25 cellular contexts compared by ENCODE assay signal in the genomic region with DNA sequence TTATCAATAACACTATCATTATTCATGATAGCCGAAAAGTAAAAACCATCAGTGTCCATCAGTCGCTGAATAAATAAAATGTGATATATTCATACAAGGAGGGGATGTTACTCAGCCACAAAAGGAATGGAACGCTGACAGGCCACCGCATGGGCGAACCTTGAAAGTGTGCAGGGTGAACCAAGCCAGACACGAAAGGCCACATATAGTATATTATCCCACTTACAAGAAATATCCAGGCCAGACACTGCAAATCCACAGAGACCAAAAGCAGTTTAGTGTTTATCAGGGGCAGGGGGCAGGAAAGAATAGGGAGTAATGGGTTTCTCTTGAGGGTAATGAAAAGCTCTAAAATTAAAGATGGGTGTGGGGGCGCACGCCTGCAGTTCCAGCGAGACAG. TPM values are rescaled to one million over a fixed set of nuclear protein-coding genes. Genes with fewer than 3 reads are reported as not detected.
DNase-seq lines count a peak whose midpoint lies in the region; ATAC-seq, FAIRE-seq and TF ChIP-seq lines count a peak whose summit lies in the region.
"Had no signal": no experiment of that assay in that cellular context is flagged by ENCODE, and none has a peak within 500 bp of the region (broad histone marks: within the 10 kb centered on the region; RNA-seq: fewer than 3 reads in every experiment).

No MANE protein-coding gene starts in this region.

- H3K79me2 ChIP-seq in neural progenitor cell (ENCODE audit: low read depth): no peaks in the 10 kb centered on the region

- TF ChIP-seq EP300 in Ishikawa (IDR thresholded peaks at IDR 0.05; ENCODE audit: borderline replicate concordance): no peak

- H3K36me3 Mint-ChIP-seq in activated naive CD4-positive, alpha-beta T cell treated with anti-CD3 and anti-CD28 coated beads, Interleukin-2, amount 50 U/mL, for 24 hours: no peaks in the 10 kb centered on the region
- no peaks in the 10 kb centered on the region for H3K36me3 Mint-ChIP-seq in activated naive CD4-positive, alpha-beta T cell treated with anti-CD3 and anti-CD28 coated beads, Interleukin-2, amount 50 U/mL, for 72 hours
- no peaks in the 10 kb centered on the region for H3K36me3 Mint-ChIP-seq in activated naive CD8-positive, alpha-beta T cell treated with anti-CD3 and anti-CD28 coated beads for 36 hours
- H3K36me3 Mint-ChIP-seq in neural progenitor cell: no peaks in the 10 kb centered on the region
- H3K36me3 Mint-ChIP-seq: stimulated activated memory B cell treated with anti-CD40 and anti-IgM and Interleukin-4, amounts not matched to agents 10 μg/mL and 1 μg/mL and 100 μg/mL, for 72 hours had no signal

- H3K27ac Mint-ChIP-seq in activated naive CD4-positive, alpha-beta T cell treated with anti-CD3 and anti-CD28 coated beads, Interleukin-2, amount 50 U/mL, for 24 hours: peak overlapping the region; percentile 84
- H3K27ac Mint-ChIP-seq in activated naive CD4-positive, alpha-beta T cell treated with anti-CD3 and anti-CD28 coated beads, Interleukin-2, amount 50 U/mL, for 72 hours: peak overlapping the region in 1 of 2 donors; percentile 48
- H3K27ac Mint-ChIP-seq in activated naive CD8-positive, alpha-beta T cell treated with anti-CD3 and anti-CD28 coated beads for 36 hours: no peak overlapping the region
- no peak overlapping the region for H3K27ac Mint-ChIP-seq in neural progenitor cell

- H2AFZ ChIP-seq in neural progenitor cell (replicated peaks): no peak overlapping the region
- H2AFZ ChIP-seq: PC-9 had no signal

- FAIRE-seq in urothelium cell line (lab: Jason Lieb, UNC): no peak

- no peak for ATAC-seq in activated naive CD4-positive, alpha-beta T cell treated with anti-CD3 and anti-CD28 coated beads, Interleukin-2, amount 50 U/mL, for 72 hours
- ATAC-seq: stimulated activated memory B cell treated with anti-CD40 and anti-IgM and Interleukin-4, amounts not matched to agents 10 μg/mL and 1 μg/mL and 100 μg/mL, for 72 hours had no signal

- peak overlapping the region; percentile 73 for H3K4me3 Mint-ChIP-seq in activated naive CD4-positive, alpha-beta T cell treated with anti-CD3 and anti-CD28 coated beads, Interleukin-2, amount 50 U/mL, for 24 hours
- H3K4me3 Mint-ChIP-seq in activated naive CD8-positive, alpha-beta T cell treated with anti-CD3 and anti-CD28 coated beads for 36 hours: peak overlapping the region; percentile 48
- H3K4me3 Mint-ChIP-seq in neural progenitor cell: peak overlapping the region; percentile 35
- H3K4me3 Mint-ChIP-seq: stimulated activated memory B cell treated with anti-CD40 and anti-IgM and Interleukin-4, amounts not matched to agents 10 μg/mL and 1 μg/mL and 100 μg/mL, for 72 hours had no signal

- no peak overlapping the region for H3K9ac ChIP-seq in neural progenitor cell

- peaks cover 56% of the 10 kb centered on the region for H3K4me1 Mint-ChIP-seq in activated naive CD4-positive, alpha-beta T cell treated with anti-CD3 and anti-CD28 coated beads, Interleukin-2, amount 50 U/mL, for 24 hours
- peaks cover 19% of the 10 kb centered on the region for H3K4me1 Mint-ChIP-seq in activated naive CD8-positive, alpha-beta T cell treated with anti-CD3 and anti-CD28 coated beads for 36 hours
- H3K4me1 Mint-ChIP-seq in neural progenitor cell: peaks cover 8% of the 10 kb centered on the region

- H3K9me3 Mint-ChIP-seq in activated naive CD4-positive, alpha-beta T cell treated with anti-CD3 and anti-CD28 coated beads, Interleukin-2, amount 50 U/mL, for 24 hours: no peaks in the 10 kb centered on the region
- no peaks in the 10 kb centered on the region for H3K9me3 Mint-ChIP-seq in activated naive CD4-positive, alpha-beta T cell treated with anti-CD3 and anti-CD28 coated beads, Interleukin-2, amount 50 U/mL, for 72 hours
- H3K9me3 Mint-ChIP-seq in activated naive CD8-positive, alpha-beta T cell treated with anti-CD3 and anti-CD28 coated beads for 36 hours: no peaks in the 10 kb centered on the region
- H3K9me3 Mint-ChIP-seq in neural progenitor cell: no peaks in the 10 kb centered on the region
- H3K9me3 Mint-ChIP-seq: activated naive CD4-positive, alpha-beta T cell treated with anti-CD3 and anti-CD28 coated beads, Interleukin-2, amount 10 ng/mL, durations not matched to agents 7 days and 5 days; stimulated activated memory B cell treated with anti-CD40 and anti-IgM and Interleukin-4, amounts not matched to agents 10 μg/mL and 1 μg/mL and 100 μg/mL, for 72 hours had no signal

- H3K27ac ChIP-seq in neural progenitor cell: no peak overlapping the region
- H3K27ac ChIP-seq: epithelial cell of prostate, PC-9, uterus, VCaP had no signal

- H3K27me3 Mint-ChIP-seq in activated naive CD4-positive, alpha-beta T cell treated with anti-CD3 and anti-CD28 coated beads, Interleukin-2, amount 50 U/mL, for 24 hours: peaks cover 1% of the 10 kb centered on the region
- peaks cover 18% of the 10 kb centered on the region for H3K27me3 Mint-ChIP-seq in activated naive CD8-positive, alpha-beta T cell treated with anti-CD3 and anti-CD28 coated beads for 36 hours
- H3K27me3 Mint-ChIP-seq in neural progenitor cell (ENCODE audit: insufficient read depth, low read depth): peaks cover 71% of the 10 kb centered on the region

- peaks cover 100% of the 10 kb centered on the region for H3K27me3 ChIP-seq in neural progenitor cell

- H3F3A ChIP-seq in neural progenitor cell (ENCODE audit: low read depth): peaks cover 23% of the 10 kb centered on the region

- TF ChIP-seq CTCF in neural progenitor cell (IDR thresholded peaks at IDR 0.05): no peak

- H3K4me2 ChIP-seq in neural progenitor cell: no peak overlapping the region

- H3K4me1 ChIP-seq in neural progenitor cell: peaks cover 8% of the 10 kb centered on the region

- no peak for TF ChIP-seq RAD21 in Ishikawa (IDR thresholded peaks at IDR 0.05; ENCODE audit: low read depth)

- peaks cover 24% of the 10 kb centered on the region for H4K20me1 ChIP-seq in neural progenitor cell (ENCODE audit: low read depth)

- no peak overlapping the region for H3K4me3 ChIP-seq in neural progenitor cell
- H3K4me3 ChIP-seq: PC-9, uterus had no signal

- no peaks in the 10 kb centered on the region for H3K36me3 ChIP-seq in neural progenitor cell
- H3K36me3 ChIP-seq: uterus had no signal

- H3K9me3 ChIP-seq in neural progenitor cell (ENCODE audit: low read depth): no peaks in the 10 kb centered on the region
- H3K9me3 ChIP-seq: uterus had no signal

- DNase-seq in activated naive CD4-positive, alpha-beta T cell treated with anti-CD3 and anti-CD28 coated beads, Interleukin-2, amount 50 U/mL, for 72 hours (ENCODE audit: low spot score in 2 of 2): no peak
- DNase-seq in activated naive CD8-positive, alpha-beta T cell treated with anti-CD3 and anti-CD28 coated beads for 36 hours: no peak
- no peak for DNase-seq in neural progenitor cell (ENCODE audit: low spot score)
- DNase-seq in urothelium cell line (ENCODE audit: low spot score): no peak
- no peak for DNase-seq in SIG-M5 treated with dmso at 0.1 percent for 504 hours (lab: John Stamatoyannopoulos, UW; ENCODE audit: unreplicated experiment)
- DNase-seq: activated naive CD4-positive, alpha-beta T cell treated with anti-CD3 and anti-CD28 coated beads, Interleukin-2, amount 10 ng/mL, durations not matched to agents 7 days and 5 days; cerebellar nuclear complex; H7; Kasumi-1; mesenchymal stem cell; MV-4-11; NCI-H1694; NCI-H524 treated with DMSO at 0.1 percent for 48 hours; NK-92 treated with Interleukin-12 subunit alpha and Interleukin-12 subunit beta, amount 100 ng/mL, for 24 hours; PC-9; retina; SIG-M5; stimulated activated CD4-positive, alpha-beta T cell treated with anti-CD3 and anti-CD28 coated beads, Interleukin-2, amount 100 ng/mL, for 48 hours; uterus had no signal

TF ChIP-seq in Ishikawa, 13 proteins besides CTCF, POLR2A, EP300 and RAD21:
- 0 out of 2 replicates have a peak, but pooled peaks have one; percentile 6 for TF ChIP-seq ZBTB7A (IDR thresholded peaks at IDR 0.05; ENCODE audit: low read depth)
- TF ChIP-seq TAF1 (IDR thresholded peaks at IDR 0.05; ENCODE audit: low read depth): no peak
TF ChIP-seq in Ishikawa: peak in this region for 1.

RNA-seq across cellular contexts. Expression of gene SOX18, which starts 5.7 kb away (rescaled TPM):
- 1 to 10 TPM in 1 of 2 donors, under 1 TPM in 1; 0.39 to 1.4 TPM for total RNA-seq in activated naive CD4-positive, alpha-beta T cell treated with anti-CD3 and anti-CD28 coated beads, Interleukin-2, amount 50 U/mL, for 72 hours
- total RNA-seq in activated naive CD8-positive, alpha-beta T cell treated with anti-CD3 and anti-CD28 coated beads for 36 hours: not detected
- not detected in 2 replicates for total RNA-seq in neural progenitor cell (ENCODE audit: low replicate concordance)
- total RNA-seq: myocyte, PC-9 had no signal

RNA-seq across cellular contexts. Expression of gene C20orf204, which starts 7.8 kb away (rescaled TPM):
- 10 to 100 TPM; 14.2 to 18.8 TPM for total RNA-seq in activated naive CD4-positive, alpha-beta T cell treated with anti-CD3 and anti-CD28 coated beads, Interleukin-2, amount 50 U/mL, for 72 hours
- total RNA-seq in activated naive CD8-positive, alpha-beta T cell treated with anti-CD3 and anti-CD28 coated beads for 36 hours: 1 to 10 TPM; 2.1 to 2.5 TPM
- total RNA-seq in neural progenitor cell (ENCODE audit: low replicate concordance): 0.04 and 0.96 TPM in 2 replicates

RNA-seq across cellular contexts. Expression of gene TCEA2, which starts 19.2 kb away (rescaled TPM):
- 10 to 100 TPM; 21.9 to 79.3 TPM for total RNA-seq in activated naive CD4-positive, alpha-beta T cell treated with anti-CD3 and anti-CD28 coated beads, Interleukin-2, amount 50 U/mL, for 72 hours
- 10 to 100 TPM; 37.8 to 38.6 TPM for total RNA-seq in activated naive CD8-positive, alpha-beta T cell treated with anti-CD3 and anti-CD28 coated beads for 36 hours
- total RNA-seq in neural progenitor cell (ENCODE audit: low replicate concordance): 23.2 and 51.2 TPM in 2 replicates

RNA-seq across cellular contexts. Expression of gene RGS19, which starts 35.5 kb away (rescaled TPM):
- 10 to 100 TPM; 21.5 to 47.8 TPM for total RNA-seq in activated naive CD4-positive, alpha-beta T cell treated with anti-CD3 and anti-CD28 coated beads, Interleukin-2, amount 50 U/mL, for 72 hours
- total RNA-seq in activated naive CD8-positive, alpha-beta T cell treated with anti-CD3 and anti-CD28 coated beads for 36 hours: 10 to 100 TPM; 26.4 to 31.8 TPM
- total RNA-seq in neural progenitor cell (ENCODE audit: low replicate concordance): 2.0 and 11.0 TPM in 2 replicates

RNA-seq across cellular contexts. Expression of gene OPRL1, which starts 36.1 kb away (rescaled TPM):
- total RNA-seq in activated naive CD4-positive, alpha-beta T cell treated with anti-CD3 and anti-CD28 coated beads, Interleukin-2, amount 50 U/mL, for 72 hours: 1 to 10 TPM in 1 of 2 donors, under 1 TPM in 1; 0.32 to 1.2 TPM
- under 1 TPM; 0.16 to 0.25 TPM for total RNA-seq in activated naive CD8-positive, alpha-beta T cell treated with anti-CD3 and anti-CD28 coated beads for 36 hours
- 1.3 and 3.3 TPM in 2 replicates for total RNA-seq in neural progenitor cell (ENCODE audit: low replicate concordance)
